ENCODE assay signal across 17 cellular contexts in genomic region chr17:78438271-78438691, GRCh38.
"Had no signal": no experiment of that assay in that cellular context is flagged by ENCODE, and none has a peak within 500 bp of the region (broad histone marks: within the 10 kb centered on the region; RNA-seq: fewer than 3 reads in every experiment).

No MANE protein-coding gene starts in this region.

- H3K4me3 ChIP-seq: adrenal gland, gastrocnemius medialis, heart right ventricle, left lung, suprapubic skin had no signal

- DNase-seq: activated CD4-positive, alpha-beta T cell treated with anti-CD3 and anti-CD28 coated beads for 48 hours; activated naive CD4-positive, alpha-beta T cell treated with Interleukin-2 at 50 U/mL for 16 hours; activated T-cell treated with anti-CD3 and anti-CD28 coated beads, Interleukin-2, amount 50 U/mL, for 48 hours; adrenal gland; central memory CD4-positive, alpha-beta T cell; cortex of kidney; effector CD8-positive, alpha-beta T cell; gastrocnemius medialis; heart right ventricle; mesendoderm; WERI-Rb-1 had no signal

- H3K4me3 Mint-ChIP-seq: T-cell, type B pancreatic cell had no signal

- H3K27me3 Mint-ChIP-seq: T-cell had no signal

- H3K36me3 ChIP-seq: adrenal gland, gastrocnemius medialis, heart right ventricle, left lung, suprapubic skin, WERI-Rb-1 had no signal

- H3K27ac ChIP-seq: adrenal gland, epithelial cell of prostate, gastrocnemius medialis, heart right ventricle, left lung, suprapubic skin, WERI-Rb-1 had no signal

- H3K4me1 ChIP-seq: adrenal gland, suprapubic skin had no signal

- H3K4me1 Mint-ChIP-seq: T-cell had no signal

- H3K27me3 ChIP-seq: adrenal gland had no signal

- H3K9me3 Mint-ChIP-seq: T-cell, type B pancreatic cell had no signal

- H3K36me3 Mint-ChIP-seq: T-cell, type B pancreatic cell had no signal

- ATAC-seq: gastrocnemius medialis, heart right ventricle, left lung, right cardiac atrium had no signal

- H3K9me3 ChIP-seq: adrenal gland, gastrocnemius medialis, heart right ventricle, left lung, suprapubic skin had no signal
